In the genomic region with DNA sequence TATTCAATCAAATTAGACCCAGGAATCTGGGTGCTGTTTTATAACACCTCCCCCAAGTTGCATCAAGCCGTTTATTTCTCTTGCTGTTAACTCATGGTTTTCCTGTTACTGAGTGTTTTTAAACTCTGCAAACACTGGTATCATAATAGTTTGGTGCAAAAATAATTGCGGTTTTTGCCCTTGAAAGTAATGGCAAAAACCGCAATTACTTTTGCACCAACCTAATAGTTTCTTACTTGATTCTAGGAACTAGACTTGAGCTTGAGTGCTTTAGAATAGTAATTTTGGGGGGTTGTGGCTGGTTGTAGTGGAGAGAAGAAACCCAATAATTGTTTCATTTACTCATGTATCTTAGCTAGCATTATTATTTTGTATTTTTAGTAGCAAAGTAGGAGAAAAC, we compare ENCODE assay signal across 29 cellular contexts.
"Had no signal": no experiment of that assay in that cellular context is flagged by ENCODE, and none has a peak within 500 bp of the region (broad histone marks: within the 10 kb centered on the region; RNA-seq: fewer than 3 reads in every experiment).

No MANE protein-coding gene starts in this region.

- H3K36me3 ChIP-seq: adrenal gland, WERI-Rb-1 had no signal

- H3K27ac ChIP-seq: adrenal gland, WERI-Rb-1 had no signal

- ATAC-seq: activated CD4-positive, CD25-positive, alpha-beta regulatory T cell treated with anti-CD3 and anti-CD28 coated beads, Interleukin-2, amount 50 U/mL, for 24 hours; activated CD8-positive, alpha-beta memory T cell treated with anti-CD3 and anti-CD28 coated beads, Interleukin-2, amount 10 ng/mL, durations not matched to agents 7 days and 5 days; activated CD8-positive, alpha-beta T cell treated with anti-CD3 and anti-CD28 coated beads, Interleukin-2, amount 10 ng/mL, durations not matched to agents 7 days and 5 days; activated naive CD8-positive, alpha-beta T cell treated with anti-CD3 and anti-CD28 coated beads, Interleukin-2, amount 50 U/mL, for 24 hours; body of pancreas; esophagus mucosa; T-helper 17 cell had no signal

- DNase-seq: activated B cell treated with CpG ODN at 0.5 μM for 24 hours; activated CD4-positive, alpha-beta memory T cell treated with anti-CD3 and anti-CD28 coated beads for 36 hours; activated CD4-positive, alpha-beta T cell treated with anti-CD3 and anti-CD28 coated beads for 48 hours; activated CD8-positive, alpha-beta memory T cell treated with anti-CD3 and anti-CD28 coated beads, Interleukin-2, amount 10 ng/mL, durations not matched to agents 7 days and 5 days; activated CD8-positive, alpha-beta memory T cell treated with anti-CD3 and anti-CD28 coated beads, Interleukin-2, amount 50 U/mL, for 4 hours; activated CD8-positive, alpha-beta T cell treated with anti-CD3 and anti-CD28 coated beads, Interleukin-2, amount 10 ng/mL, durations not matched to agents 7 days and 5 days; activated effector memory CD4-positive, alpha-beta T cell treated with anti-CD3 and anti-CD28 coated beads, Interleukin-2, amount 50 U/mL, for 16 hours; activated naive CD4-positive, alpha-beta T cell treated with anti-CD3 and anti-CD28 coated beads for 36 hours; activated naive CD8-positive, alpha-beta T cell treated with anti-CD3 and anti-CD28 coated beads for 36 hours; activated naive CD8-positive, alpha-beta T cell treated with anti-CD3 and anti-CD28 coated beads, Interleukin-2, amount 50 U/mL, for 24 hours; activated T-cell treated with anti-CD3 and anti-CD28 coated beads, Interleukin-2, amount 50 U/mL, for 1 hour; activated T-cell treated with anti-CD3 and anti-CD28 coated beads, Interleukin-2, amount 50 U/mL, for 48 hours; adrenal gland; amygdala; aorta; body of pancreas; caudate nucleus; effector CD8-positive, alpha-beta T cell; endodermal cell; foreskin fibroblast; head of caudate nucleus; T-helper 1 cell; T-helper 17 cell; WERI-Rb-1 had no signal

- H3K4me3 ChIP-seq: adrenal gland, body of pancreas had no signal

- H3K27me3 ChIP-seq: adrenal gland, body of pancreas had no signal

- FAIRE-seq: colon, frontal cortex, TTC549 had no signal

- H3K9me3 ChIP-seq: adrenal gland, body of pancreas had no signal
